Comparison of ENCODE assay signal across 23 cellular contexts in the genomic region with DNA sequence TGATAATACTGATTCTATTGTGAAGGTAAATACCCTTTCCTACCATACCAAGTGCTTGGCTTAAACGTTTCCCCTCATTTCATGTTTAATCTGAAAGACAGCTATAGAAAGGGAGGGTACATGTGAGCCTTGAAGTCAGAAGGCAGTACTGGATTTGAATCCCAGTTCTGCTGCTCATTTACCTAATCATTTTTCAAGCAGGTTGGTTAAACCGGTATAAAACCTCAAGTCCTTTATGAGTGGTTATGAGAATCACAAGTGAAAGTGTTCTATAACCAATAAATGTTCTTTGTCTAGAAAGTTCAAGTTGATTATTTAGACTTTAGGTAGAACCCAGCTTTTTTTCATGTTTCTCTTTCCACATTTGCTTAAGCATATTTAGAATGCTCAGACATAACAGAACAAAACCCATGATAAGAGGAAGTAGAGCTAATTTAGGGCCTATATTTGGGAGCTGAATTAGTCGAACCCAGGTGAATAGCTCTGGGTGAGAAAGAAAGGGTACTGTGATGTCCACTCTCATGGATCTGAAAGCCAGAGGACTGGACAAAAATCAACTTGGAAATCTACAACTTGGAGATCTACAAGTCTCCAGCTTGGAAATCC. TPM values are rescaled to one million over a fixed set of nuclear protein-coding genes. Genes with fewer than 3 reads are reported as not detected.
"Had no signal": no experiment of that assay in that cellular context is flagged by ENCODE, and none has a peak within 500 bp of the region (broad histone marks: within the 10 kb centered on the region; RNA-seq: fewer than 3 reads in every experiment).

No MANE protein-coding gene starts in this region.

- DNase-seq: activated CD4-positive, alpha-beta T cell treated with anti-CD3 and anti-CD28 coated beads, Interleukin-2, amount 10 ng/mL, durations not matched to agents 7 days and 5 days; activated CD8-positive, alpha-beta memory T cell treated with anti-CD3 and anti-CD28 coated beads for 24 hours; activated CD8-positive, alpha-beta memory T cell treated with anti-CD3 and anti-CD28 coated beads, Interleukin-2, amount 50 U/mL, for 4 hours; amygdala; cerebellar nuclear complex; glutamatergic neuron; kidney glomerular epithelial cell; left ventricle myocardium inferior; naive thymus-derived CD8-positive, alpha-beta T cell; retina; sigmoid colon; stimulated activated CD4-positive, alpha-beta T cell treated with anti-CD3 and anti-CD28 coated beads, Interleukin-15, amount 100 ng/mL, for 24 hours; stimulated activated CD4-positive, alpha-beta T cell treated with anti-CD3 and anti-CD28 coated beads, Interleukin-4, amount 100 ng/mL, for 1 hour; T-helper 17 cell; tibial artery had no signal

- H3K4me3 Mint-ChIP-seq: activated CD4-positive, alpha-beta T cell treated with anti-CD3 and anti-CD28 coated beads, Interleukin-2, amount 10 ng/mL, durations not matched to agents 7 days and 5 days; mesothelial cell of epicardium; naive thymus-derived CD8-positive, alpha-beta T cell; stimulated activated naive CD8-positive, alpha-beta T cell treated with anti-CD3 and anti-CD28 coated beads, Interleukin-15, Interleukin-2, amounts not matched to agents 100 ng/mL and 50 ng/mL, for 24 hours; T-helper 17 cell had no signal

- H3K4me1 Mint-ChIP-seq: mesothelial cell of epicardium, T-helper 17 cell had no signal

- H3K27me3 Mint-ChIP-seq: activated CD4-positive, alpha-beta T cell treated with anti-CD3 and anti-CD28 coated beads, Interleukin-2, amount 10 ng/mL, durations not matched to agents 7 days and 5 days; naive thymus-derived CD8-positive, alpha-beta T cell; progenitor cell of endocrine pancreas; stimulated activated naive CD8-positive, alpha-beta T cell treated with anti-CD3 and anti-CD28 coated beads, Interleukin-15, Interleukin-2, amounts not matched to agents 100 ng/mL and 50 ng/mL, for 24 hours; T-helper 17 cell had no signal

- H3K4me3 ChIP-seq: coronary artery, esophagus muscularis mucosa, hepatocyte, left ventricle myocardium inferior, sigmoid colon, smooth muscle cell, tibial artery had no signal

- ATAC-seq: naive thymus-derived CD8-positive, alpha-beta T cell; T-helper 17 cell had no signal

- H3K27ac Mint-ChIP-seq: activated CD4-positive, alpha-beta T cell treated with anti-CD3 and anti-CD28 coated beads, Interleukin-2, amount 10 ng/mL, durations not matched to agents 7 days and 5 days; mesothelial cell of epicardium; progenitor cell of endocrine pancreas; stimulated activated naive CD8-positive, alpha-beta T cell treated with anti-CD3 and anti-CD28 coated beads, Interleukin-15, Interleukin-2, amounts not matched to agents 100 ng/mL and 50 ng/mL, for 24 hours had no signal

RNA-seq across cellular contexts. Expression of a gene that starts 29.7 kb away (rescaled TPM):
- total RNA-seq: activated CD4-positive, alpha-beta T cell treated with anti-CD3 and anti-CD28 coated beads, Interleukin-2, amount 10 ng/mL, durations not matched to agents 7 days and 5 days; lung microvascular endothelial cell; naive thymus-derived CD8-positive, alpha-beta T cell; progenitor cell of endocrine pancreas; T-helper 17 cell had no signal
